In genomic region chr4:76589402-76589801, GRCh38 we compare ENCODE assay signal across 9 cellular contexts.
DNase-seq lines count a peak whose midpoint lies in the region; ATAC-seq and TF ChIP-seq lines count a peak whose summit lies in the region.
"Had no signal": no experiment of that assay in that cellular context is flagged by ENCODE, and none has a peak within 500 bp of the region (broad histone marks: within the 10 kb centered on the region; RNA-seq: fewer than 3 reads in every experiment).

No MANE protein-coding gene starts in this region.

- DNase-seq in Daoy (ENCODE audit: low read depth), result peak; percentile 17
- peak; percentile 47 to 50 for DNase-seq in SJCRH30
- DNase-seq in left cardiac atrium, result no peak
- DNase-seq in SHP77 (lab: John Stamatoyannopoulos, UW), result no peak
- DNase-seq in substantia nigra (lab: John Stamatoyannopoulos, UW), result no peak
- DNase-seq in effector CD4-positive, alpha-beta T cell, result no peak
- DNase-seq: DMS53 had no signal

- no peaks in the 10 kb centered on the region for H3K27me3 ChIP-seq in SJCRH30
- no peaks in the 10 kb centered on the region for H3K27me3 ChIP-seq in parathyroid adenoma (ENCODE audit: control insufficient read depth, insufficient read depth, low read length)

- no peak overlapping the region for H2AFZ ChIP-seq in parathyroid adenoma

- H3K4me3 ChIP-seq in SJCRH30, result peak overlapping the region; percentile 43
- no peak overlapping the region for H3K4me3 ChIP-seq in parathyroid adenoma (ENCODE audit: low read depth, low read length)

- H3K9me3 ChIP-seq in SJCRH30 (replicated peaks) (no peaks in the 10 kb centered on the region), parathyroid adenoma (ENCODE audit: control insufficient read depth, low read length) (no peaks in the 10 kb centered on the region)

- H3K9ac ChIP-seq in parathyroid adenoma, result no peak overlapping the region

- H3K27ac ChIP-seq in SJCRH30 (peak overlapping the region; percentile 99), parathyroid adenoma (no peak overlapping the region), substantia nigra (ENCODE audit: low read depth, low read length, poor library complexity, severe bottlenecking) (no peak overlapping the region)

- no peaks in the 10 kb centered on the region for H3K79me2 ChIP-seq in parathyroid adenoma

- ATAC-seq in left cardiac atrium, result peak; percentile 32 to 39
- no peak for ATAC-seq in GM18909 (IDR thresholded peaks at IDR 0.05; ENCODE audit: poor library complexity, unreplicated experiment)

- peaks cover 58% of the 10 kb centered on the region for H3K4me1 ChIP-seq in SJCRH30
- H3K4me1 ChIP-seq in parathyroid adenoma, result peaks cover 6% of the 10 kb centered on the region

- TF ChIP-seq CTCF in parathyroid adenoma (IDR thresholded peaks at IDR 0.05), result no peak

- H3K36me3 ChIP-seq in SJCRH30 (no peaks in the 10 kb centered on the region), parathyroid adenoma (ENCODE audit: control insufficient read depth, insufficient read depth, low read length) (no peaks in the 10 kb centered on the region)

- intact Hi-C loops in left cardiac atrium (cut with DNase I), result no loop called here

- peak overlapping the region; percentile 16 for H3K4me2 ChIP-seq in parathyroid adenoma (ENCODE audit: low read length)

Comparison
In these comparisons a context has a peak if more than half of its experiments do, and no peak if none do; other contexts are left out.
1. DNase-seq: peak in Daoy (single experiment) and SJCRH30 (2 of 2); none in left cardiac atrium (single experiment), SHP77 (0 of 2), substantia nigra (0 of 49) and effector CD4-positive, alpha-beta T cell (single experiment).